Comparison of ENCODE assay signal across 8 cellular contexts in the genomic region with DNA sequence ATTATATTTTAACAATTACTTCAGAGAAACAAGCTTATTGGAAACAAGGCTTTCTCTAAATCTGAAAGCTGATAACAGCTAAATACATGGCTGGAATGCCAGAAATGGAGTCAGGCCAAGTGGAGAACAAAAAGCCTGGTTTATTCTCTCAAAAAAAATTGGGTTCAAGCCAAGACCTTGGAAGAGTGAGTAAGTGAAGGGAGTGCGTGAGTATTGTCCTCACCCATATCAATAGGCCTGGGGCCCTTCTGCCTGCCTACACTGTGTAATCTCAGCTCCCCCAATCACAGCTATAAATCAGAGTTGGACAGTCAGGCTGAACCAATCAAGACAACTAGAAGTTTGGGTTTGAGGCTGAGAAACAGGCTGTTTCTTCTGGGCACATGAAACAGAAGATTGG. TPM values are rescaled to one million over a fixed set of nuclear protein-coding genes. Genes with fewer than 3 reads are reported as not detected.
DNase-seq lines count a peak whose midpoint lies in the region; ATAC-seq, FAIRE-seq and TF ChIP-seq lines count a peak whose summit lies in the region.

No MANE protein-coding gene starts in this region.

- H3K27ac ChIP-seq in trophoblast cell (ENCODE audit: low read depth, low read length), result peak overlapping the region; percentile 22

- no peaks in the 10 kb centered on the region for H3K27me3 ChIP-seq in trophoblast cell (ENCODE audit: insufficient read depth, low read length)

- no peak overlapping the region for H3K4me3 Mint-ChIP-seq in activated CD4-positive, alpha-beta T cell treated with anti-CD3 and anti-CD28 coated beads, Interleukin-2, amount 10 ng/mL, durations not matched to agents 7 days and 5 days
- peak overlapping the region in 1 of 3 donors; percentile 35 for H3K4me3 Mint-ChIP-seq in T-cell

- no peak overlapping the region for H3K4me2 ChIP-seq in trophoblast cell (ENCODE audit: low read length)

- H4K91ac ChIP-seq in trophoblast cell (ENCODE audit: low read depth, low read length), result no peak overlapping the region

- H3K9me3 Mint-ChIP-seq in activated CD4-positive, alpha-beta T cell treated with anti-CD3 and anti-CD28 coated beads, Interleukin-2, amount 10 ng/mL, durations not matched to agents 7 days and 5 days, result peaks cover 9% of the 10 kb centered on the region
- H3K9me3 Mint-ChIP-seq in T-cell, result no peaks in the 10 kb centered on the region

- H3K4me3 ChIP-seq in fibroblast of the aortic adventitia (ENCODE audit: low read depth, low read length), result no peak overlapping the region
- H3K4me3 ChIP-seq in trophoblast cell (ENCODE audit: low read depth, low read length), result no peak overlapping the region

- peaks cover 5% of the 10 kb centered on the region for H3K79me2 ChIP-seq in trophoblast cell (ENCODE audit: control insufficient read depth, insufficient read depth, low read length, poor library complexity)

- FAIRE-seq in GM19239 (lab: Jason Lieb, UNC), result no peak

- no peaks in the 10 kb centered on the region for H3K79me1 ChIP-seq in trophoblast cell (ENCODE audit: low read length)

- H3K9me3 ChIP-seq in trophoblast cell (ENCODE audit: insufficient read depth, low read depth, low read length), result no peaks in the 10 kb centered on the region

- H3K27me3 Mint-ChIP-seq in activated CD4-positive, alpha-beta T cell treated with anti-CD3 and anti-CD28 coated beads, Interleukin-2, amount 10 ng/mL, durations not matched to agents 7 days and 5 days, result no peaks in the 10 kb centered on the region
- H3K27me3 Mint-ChIP-seq in T-cell, result no peaks in the 10 kb centered on the region

- H3K23ac ChIP-seq in trophoblast cell (ENCODE audit: low read length), result no peak overlapping the region

- ATAC-seq in T-cell (replicated peaks in 1 of 4), result peak in 1 of 4 experiments; percentile 35
- no peak for ATAC-seq in HG02840 (IDR thresholded peaks at IDR 0.05; ENCODE audit: low FRiP score, unreplicated experiment)
- ATAC-seq in HG03025 (IDR thresholded peaks at IDR 0.05; ENCODE audit: low FRiP score, unreplicated experiment), result no peak

- H3K9ac ChIP-seq in trophoblast cell (ENCODE audit: low read length), result no peak overlapping the region

- no peak overlapping the region for H3K18ac ChIP-seq in trophoblast cell (ENCODE audit: low read length)

- no peak for DNase-seq in activated CD4-positive, alpha-beta T cell treated with anti-CD3 and anti-CD28 coated beads, Interleukin-2, amount 10 ng/mL, durations not matched to agents 7 days and 5 days
- no peak for DNase-seq in activated CD4-positive, alpha-beta T cell treated with anti-CD3 and anti-CD28 coated beads for 4 hours
- DNase-seq in T-cell (no peak), fibroblast of the aortic adventitia (ENCODE audit: low read depth) (peak; percentile 99), trophoblast cell (peak in 1 of 2 donors; percentile 53), GM19239 (ENCODE audit: insufficient read length, low spot score) (no peak)

- POLR2A ChIA-PET in activated CD4-positive, alpha-beta T cell treated with anti-CD3 and anti-CD28 coated beads, Interleukin-2, amount 10 ng/mL, durations not matched to agents 7 days and 5 days (lab: Charles Lee), result no interaction called here
- POLR2A ChIA-PET in T-cell (lab: Charles Lee), result interaction anchor here (0.8 to 1.7 kb wide), 2 partner anchors 37 to 644 kb away, joined by 3 to 10 read pairs; a partner anchor contains a TSS

- H4K12ac ChIP-seq in trophoblast cell (ENCODE audit: low read depth, low read length), result no peak overlapping the region

- no peak for TF ChIP-seq CTCF in fibroblast of the aortic adventitia (IDR thresholded peaks at IDR 0.05; ENCODE audit: insufficient read depth, low read length)

- CTCF ChIA-PET in activated CD4-positive, alpha-beta T cell treated with anti-CD3 and anti-CD28 coated beads, Interleukin-2, amount 10 ng/mL, durations not matched to agents 7 days and 5 days (lab: Charles Lee), result interaction anchor here (1.1 to 2.8 kb wide), 5 partner anchors 9 to 595 kb away, joined by 3 to 14 read pairs (median 3); a partner anchor contains a TSS
- CTCF ChIA-PET in T-cell (lab: Charles Lee), result interaction anchor here (0.7 to 3.4 kb wide), 26 partner anchors 10 to 604 kb away, joined by 3 to 32 read pairs (median 6); a partner anchor contains a TSS

- no CpG with 5 or more reads among the region's 1 CpG for WGBS in trophoblast cell (ENCODE audit: extremely low coverage, insufficient coverage, insufficient read length)

- no peak overlapping the region for H3K4ac ChIP-seq in trophoblast cell (ENCODE audit: low read depth, low read length)

- peak overlapping the region; percentile 72 for H3K27ac Mint-ChIP-seq in activated CD4-positive, alpha-beta T cell treated with anti-CD3 and anti-CD28 coated beads, Interleukin-2, amount 10 ng/mL, durations not matched to agents 7 days and 5 days
- peak overlapping the region; percentile 81 to 92 for H3K27ac Mint-ChIP-seq in T-cell

- H2BK120ac ChIP-seq in trophoblast cell (ENCODE audit: insufficient read depth, low read length, poor library complexity), result no peak overlapping the region

- peaks cover 84% of the 10 kb centered on the region for H3K4me1 Mint-ChIP-seq in activated CD4-positive, alpha-beta T cell treated with anti-CD3 and anti-CD28 coated beads, Interleukin-2, amount 10 ng/mL, durations not matched to agents 7 days and 5 days
- H3K4me1 Mint-ChIP-seq in T-cell, result peaks cover 68 to 81% (median 78%) of the 10 kb centered on the region in 3 donors

- H3K14ac ChIP-seq in trophoblast cell (ENCODE audit: low read length), result no peak overlapping the region

- H3K36me3 ChIP-seq in trophoblast cell (ENCODE audit: control insufficient read depth in 1 of 2, insufficient read depth in 2 of 2, low read length in 2 of 2), result peaks cover 9 to 10% of the 10 kb centered on the region in 2 experiments

- no peak overlapping the region for H4K8ac ChIP-seq in trophoblast cell (ENCODE audit: low read depth, low read length)

- peaks cover 78% of the 10 kb centered on the region for H3K36me3 Mint-ChIP-seq in activated CD4-positive, alpha-beta T cell treated with anti-CD3 and anti-CD28 coated beads, Interleukin-2, amount 10 ng/mL, durations not matched to agents 7 days and 5 days (ENCODE audit: low read depth)
- peaks cover 27% of the 10 kb centered on the region for H3K36me3 Mint-ChIP-seq in T-cell

- no peak overlapping the region for H2BK5ac ChIP-seq in trophoblast cell (ENCODE audit: low read depth, low read length, poor library complexity)

- peaks cover 0 to 3% of the 10 kb centered on the region in 2 experiments for H3K4me1 ChIP-seq in trophoblast cell (ENCODE audit: control insufficient read depth in 1 of 2, insufficient read depth in 2 of 2, low read length in 2 of 2)

- no peak overlapping the region for H2BK12ac ChIP-seq in trophoblast cell (ENCODE audit: low read length)

- H2AFZ ChIP-seq in trophoblast cell (ENCODE audit: insufficient read depth, low read length, poor library complexity), result no peak overlapping the region

- no peak overlapping the region for H2AK5ac ChIP-seq in trophoblast cell (ENCODE audit: low read length)

RNA-seq across cellular contexts. Expression of a gene that starts 7.4 kb away (rescaled TPM):
- total RNA-seq in activated CD4-positive, alpha-beta T cell treated with anti-CD3 and anti-CD28 coated beads, Interleukin-2, amount 10 ng/mL, durations not matched to agents 7 days and 5 days, result 10 to 100 TPM; 31.4 to 36.2 TPM
- total RNA-seq in T-cell (10 to 100 TPM; 21.9 to 25.4 (median 23.2) TPM), fibroblast of the aortic adventitia (ENCODE audit: low replicate concordance) (23.0 and 44.2 TPM in 2 replicates)
- 29.6 and 30.1 TPM in 2 replicates for polyA plus RNA-seq in trophoblast cell (2013)

RNA-seq across cellular contexts. Expression of a gene that starts 7.4 kb away (rescaled TPM):
- total RNA-seq in activated CD4-positive, alpha-beta T cell treated with anti-CD3 and anti-CD28 coated beads, Interleukin-2, amount 10 ng/mL, durations not matched to agents 7 days and 5 days, result 10 to 100 TPM; 20.0 to 22.5 TPM
- 10 to 100 TPM; 17.7 to 23.0 (median 21.0) TPM for total RNA-seq in T-cell
- 13.7 and 15.8 TPM in 2 replicates for total RNA-seq in fibroblast of the aortic adventitia (ENCODE audit: low replicate concordance)
- polyA plus RNA-seq in trophoblast cell (2013), result 7.3 and 7.5 TPM in 2 replicates

RNA-seq across cellular contexts. Expression of a gene that starts 37.6 kb away (rescaled TPM):
- total RNA-seq in activated CD4-positive, alpha-beta T cell treated with anti-CD3 and anti-CD28 coated beads, Interleukin-2, amount 10 ng/mL, durations not matched to agents 7 days and 5 days, result 10 to 100 TPM; 39.2 to 39.7 TPM
- total RNA-seq in T-cell (10 to 100 TPM; 26.7 to 52.0 (median 39.2) TPM), fibroblast of the aortic adventitia (ENCODE audit: low replicate concordance) (28.6 and 65.3 TPM in 2 replicates)
- polyA plus RNA-seq in trophoblast cell (2013), result 0.38 and 0.54 TPM in 2 replicates
